21 cellular contexts compared by ENCODE assay signal in the genomic region with DNA sequence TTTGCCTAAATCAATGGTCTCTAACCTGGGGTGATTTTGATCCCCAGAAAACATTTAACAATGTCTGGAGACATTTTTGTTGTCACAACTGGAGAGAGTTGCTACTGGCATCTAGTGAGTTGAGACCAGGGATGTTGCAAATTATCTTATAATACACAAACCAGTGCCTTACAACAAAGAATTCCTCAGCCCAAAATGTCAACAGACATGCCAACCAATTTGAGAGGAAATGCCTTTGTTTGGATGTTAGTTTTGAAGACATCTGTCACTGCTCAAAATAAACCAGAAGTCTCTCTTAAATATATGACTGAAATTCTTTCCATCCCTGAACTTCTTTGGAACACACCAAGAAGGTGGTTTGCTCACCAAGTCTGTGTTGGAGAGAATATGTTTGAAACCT.
"Had no signal": no experiment of that assay in that cellular context is flagged by ENCODE, and none has a peak within 500 bp of the region (broad histone marks: within the 10 kb centered on the region; RNA-seq: fewer than 3 reads in every experiment).

No MANE protein-coding gene starts in this region.

- H3K36me3 ChIP-seq: esophagus muscularis mucosa, left ventricle myocardium inferior, lower lobe of right lung, neutrophil, right atrium auricular region, sigmoid colon, suprapubic skin, thyroid gland, upper lobe of left lung, uterus had no signal

- H3K27me3 Mint-ChIP-seq: naive thymus-derived CD8-positive, alpha-beta T cell had no signal

- H3K4me1 ChIP-seq: esophagus muscularis mucosa, left ventricle myocardium inferior, lower lobe of right lung, right atrium auricular region, sigmoid colon, suprapubic skin, thyroid gland, upper lobe of left lung, uterus had no signal

- H3K27ac Mint-ChIP-seq: naive thymus-derived CD8-positive, alpha-beta T cell had no signal

- H3K9me3 Mint-ChIP-seq: immature natural killer cell had no signal

- H3K9me3 ChIP-seq: esophagus muscularis mucosa, lower lobe of right lung, neutrophil, right atrium auricular region, sigmoid colon, suprapubic skin, thyroid gland, upper lobe of left lung, uterus had no signal

- DNase-seq: effector memory CD4-positive, alpha-beta T cell; foreskin keratinocyte; immature natural killer cell; kidney; left cardiac atrium; left ventricle myocardium inferior; lower lobe of right lung; mesenchymal stem cell; naive thymus-derived CD8-positive, alpha-beta T cell; sigmoid colon; small intestine; stimulated activated CD4-positive, alpha-beta T cell treated with anti-CD3 and anti-CD28 coated beads, Interleukin-2, amount 100 ng/mL, for 48 hours; stimulated activated naive CD8-positive, alpha-beta T cell treated with anti-CD3 and anti-CD28 coated beads, Interleukin-15, Interleukin-2, amounts not matched to agents 100 U/mL and 50 U/mL, for 24 hours; thyroid gland; uterus had no signal

- H3K27ac ChIP-seq: epithelial cell of prostate, esophagus muscularis mucosa, foreskin keratinocyte, left ventricle myocardium inferior, lower lobe of right lung, neutrophil, right atrium auricular region, sigmoid colon, suprapubic skin, thyroid gland, upper lobe of left lung, uterus had no signal

- H3K36me3 Mint-ChIP-seq: immature natural killer cell; naive thymus-derived CD8-positive, alpha-beta T cell had no signal

- H3K4me3 Mint-ChIP-seq: immature natural killer cell; naive thymus-derived CD8-positive, alpha-beta T cell had no signal

- H3K4me3 ChIP-seq: esophagus muscularis mucosa, left ventricle myocardium inferior, lower lobe of right lung, right atrium auricular region, sigmoid colon, suprapubic skin, thyroid gland, upper lobe of left lung, uterus had no signal

- ATAC-seq: foreskin keratinocyte; left cardiac atrium; lower lobe of right lung; naive thymus-derived CD8-positive, alpha-beta T cell; stimulated activated naive CD8-positive, alpha-beta T cell treated with anti-CD3 and anti-CD28 coated beads, Interleukin-15, Interleukin-2, amounts not matched to agents 100 U/mL and 50 U/mL, for 24 hours had no signal

- H3K27me3 ChIP-seq: esophagus muscularis mucosa, foreskin keratinocyte, neutrophil, right atrium auricular region, sigmoid colon, suprapubic skin, thyroid gland, upper lobe of left lung, uterus had no signal

- H3K4me1 Mint-ChIP-seq: immature natural killer cell; naive thymus-derived CD8-positive, alpha-beta T cell had no signal
